ENCODE assay signal across 17 cellular contexts in genomic region chr1:64112281-64112680, GRCh38.
DNase-seq lines count a peak whose midpoint lies in the region; TF ChIP-seq lines count a peak whose summit lies in the region.
"Had no signal": no experiment of that assay in that cellular context is flagged by ENCODE, and none has a peak within 500 bp of the region (broad histone marks: within the 10 kb centered on the region; RNA-seq: fewer than 3 reads in every experiment).

No MANE protein-coding gene starts in this region.

- H3K27ac Mint-ChIP-seq in activated naive CD4-positive, alpha-beta T cell treated with anti-CD3 and anti-CD28 coated beads, Interleukin-2, amount 10 ng/mL, durations not matched to agents 7 days and 5 days = no peak overlapping the region
- H3K27ac Mint-ChIP-seq: activated CD8-positive, alpha-beta T cell treated with anti-CD3 and anti-CD28 coated beads, Interleukin-2, amount 10 ng/mL, durations not matched to agents 7 days and 5 days had no signal

- TF ChIP-seq CTCF in BJ (IDR thresholded peaks at IDR 0.05; ENCODE audit: insufficient read depth, low read depth, low read length) = no peak
- TF ChIP-seq CTCF in mammary epithelial cell (conservative IDR thresholded peaks at IDR 0.05 in 1 of 2, IDR thresholded peaks at IDR 0.05 in 1 of 2; ENCODE audit: extremely low read depth in 1 of 2, insufficient read depth in 1 of 2, low read depth in 1 of 2, low read length in 2 of 2) = no peak
- TF ChIP-seq CTCF in kidney epithelial cell (IDR thresholded peaks at IDR 0.05; ENCODE audit: insufficient read depth, low read length, poor library complexity, severe bottlenecking) = no peak

- H3K27me3 ChIP-seq in BJ (ENCODE audit: control insufficient read depth, insufficient read depth, low read length) (no peaks in the 10 kb centered on the region), mammary epithelial cell (ENCODE audit: insufficient read depth, low read length) (no peaks in the 10 kb centered on the region), kidney epithelial cell (ENCODE audit: control insufficient read depth, insufficient read depth, low read length) (no peaks in the 10 kb centered on the region)
- H3K27me3 ChIP-seq: BLaER1 had no signal

- no peaks in the 10 kb centered on the region for H4K20me1 ChIP-seq in mammary epithelial cell (ENCODE audit: insufficient read depth, low read length)
- H4K20me1 ChIP-seq: BLaER1 had no signal

- H3K36me3 ChIP-seq in BJ (ENCODE audit: control insufficient read depth, insufficient read depth, low read length) = no peaks in the 10 kb centered on the region
- no peaks in the 10 kb centered on the region for H3K36me3 ChIP-seq in mammary epithelial cell (ENCODE audit: insufficient read depth, low read length)
- no peaks in the 10 kb centered on the region for H3K36me3 ChIP-seq in kidney epithelial cell (ENCODE audit: control insufficient read depth, insufficient read depth, low read length)
- H3K36me3 ChIP-seq: BLaER1 had no signal

- H3K4me1 Mint-ChIP-seq in activated naive CD4-positive, alpha-beta T cell treated with anti-CD3 and anti-CD28 coated beads, Interleukin-2, amount 10 ng/mL, durations not matched to agents 7 days and 5 days = no peaks in the 10 kb centered on the region

- POLR2A ChIA-PET in BJ (lab: Charles Lee) = no interaction called here

- no peak overlapping the region for H3K9ac ChIP-seq in mammary epithelial cell (ENCODE audit: insufficient read depth, low read length)
- H3K9ac ChIP-seq: BLaER1 had no signal

- H3K27me3 Mint-ChIP-seq in activated naive CD4-positive, alpha-beta T cell treated with anti-CD3 and anti-CD28 coated beads, Interleukin-2, amount 10 ng/mL, durations not matched to agents 7 days and 5 days = no peaks in the 10 kb centered on the region

- in situ Hi-C loops in mammary epithelial cell (cut with MboI; ENCODE audit: low sequenced_read_pairs in 2 of 2) = no loop called here

- CTCF ChIA-PET in BJ (lab: Yijun Ruan, JAX) = interaction anchor here (1.0 to 1.6 kb wide), 2 partner anchors 421 to 438 kb away, joined by 3 to 5 read pairs; no protein-coding TSS in a partner anchor
- CTCF ChIA-PET in mammary epithelial cell (lab: Charles Lee; ENCODE audit: low non-redundant PET) = interaction anchor here (0.6 to 1.2 kb wide), 3 partner anchors 20 to 24 kb away, joined by 3 to 5 read pairs (median 5); no protein-coding TSS in a partner anchor
- CTCF ChIA-PET in activated naive CD4-positive, alpha-beta T cell treated with anti-CD3 and anti-CD28 coated beads, Interleukin-2, amount 10 ng/mL, durations not matched to agents 7 days and 5 days (lab: Charles Lee) = no interaction called here

- dilution Hi-C loops in mammary epithelial cell (cut with HindIII; ENCODE audit: low sequenced_read_pairs) = no loop called here

- H3K79me2 ChIP-seq in mammary epithelial cell (ENCODE audit: insufficient read depth, low read length) = no peaks in the 10 kb centered on the region

- no peaks in the 10 kb centered on the region for H3K9me3 Mint-ChIP-seq in activated naive CD4-positive, alpha-beta T cell treated with anti-CD3 and anti-CD28 coated beads, Interleukin-2, amount 10 ng/mL, durations not matched to agents 7 days and 5 days

- WGBS in mammary epithelial cell (ENCODE audit: low coverage, missing lambda C conversion rate) = 0% methylated on average over 2 of the region's 2 CpGs

- no peak overlapping the region for H3K4me3 Mint-ChIP-seq in activated naive CD4-positive, alpha-beta T cell treated with anti-CD3 and anti-CD28 coated beads, Interleukin-2, amount 10 ng/mL, durations not matched to agents 7 days and 5 days
- H3K4me3 Mint-ChIP-seq: activated CD8-positive, alpha-beta T cell treated with anti-CD3 and anti-CD28 coated beads, Interleukin-2, amount 10 ng/mL, durations not matched to agents 7 days and 5 days had no signal

- DNase-seq in BJ (ENCODE audit: low read depth) (peak; percentile 36), mammary epithelial cell (peak; percentile 98), kidney epithelial cell (ENCODE audit: low read depth) (peak; percentile 72), NCI-H2107 (lab: John Stamatoyannopoulos, UW) (no peak), iPS-NIHi11 (ENCODE audit: low spot score) (no peak)
- peak; percentile 8 for DNase-seq in Jurkat, Clone E6-1 (ENCODE audit: low read depth, low spot score)
- no peak for DNase-seq in activated naive CD4-positive, alpha-beta T cell treated with anti-CD3 and anti-CD28 coated beads, Interleukin-2, amount 50 U/mL, for 16 hours
- DNase-seq in activated naive CD4-positive, alpha-beta T cell treated with anti-CD3 and anti-CD28 coated beads, Interleukin-2, amount 10 ng/mL, durations not matched to agents 7 days and 5 days = no peak
- DNase-seq: activated CD8-positive, alpha-beta T cell treated with anti-CD3 and anti-CD28 coated beads, Interleukin-2, amount 10 ng/mL, durations not matched to agents 7 days and 5 days; activated effector memory CD4-positive, alpha-beta T cell treated with anti-CD3 and anti-CD28 coated beads, Interleukin-2, amount 50 U/mL, for 16 hours; cerebellar nuclear complex; DND-41; NCI-H1092; NCI-H446 treated with DMSO at 0.1 percent for 48 hours; psoas muscle; stimulated activated CD4-positive, alpha-beta T cell treated with anti-CD3 and anti-CD28 coated beads, Interleukin-2, amount 100 ng/mL, for 48 hours had no signal

- H3K36me3 Mint-ChIP-seq in activated naive CD4-positive, alpha-beta T cell treated with anti-CD3 and anti-CD28 coated beads, Interleukin-2, amount 10 ng/mL, durations not matched to agents 7 days and 5 days = no peaks in the 10 kb centered on the region

- no peak overlapping the region for H3K4me2 ChIP-seq in mammary epithelial cell (ENCODE audit: insufficient read depth, low read depth, low read length)
- H3K4me2 ChIP-seq: BLaER1 had no signal

- H3K4me1 ChIP-seq in mammary epithelial cell (ENCODE audit: insufficient read depth, low read length) = peaks cover 39% of the 10 kb centered on the region
- H3K4me1 ChIP-seq: BLaER1, psoas muscle had no signal

- peak overlapping the region; percentile 42 for H2AFZ ChIP-seq in mammary epithelial cell (ENCODE audit: low read depth, low read length)

- H3K9me3 ChIP-seq in mammary epithelial cell (replicated peaks; ENCODE audit: insufficient read depth, low read length) = no peaks in the 10 kb centered on the region
- H3K9me3 ChIP-seq: BLaER1, psoas muscle had no signal

- H3K4me3 ChIP-seq in BJ (ENCODE audit: low read depth, low read length) = no peak overlapping the region
- H3K4me3 ChIP-seq in Jurkat, Clone E6-1 (ENCODE audit: low read length) = no peak overlapping the region
- no peak overlapping the region for H3K4me3 ChIP-seq in mammary epithelial cell (replicated peaks in 1 of 3; ENCODE audit: insufficient read depth in 1 of 3, low read depth in 2 of 3, low read length in 3 of 3)
- H3K4me3 ChIP-seq in kidney epithelial cell (ENCODE audit: low read depth, low read length) = no peak overlapping the region
- H3K4me3 ChIP-seq: BLaER1, psoas muscle had no signal

- intact Hi-C loops in mammary epithelial cell (cut with micrococcal nuclease) = loop anchor here (1.0 to 5.0 kb wide), 2 partner anchors 30 to 70 kb away; no protein-coding TSS in a partner anchor

- BruUV-seq in mammary epithelial cell (replicated peaks; lab: Mats Ljungman, UMichigan) = no TSS peak

- peak overlapping the region; percentile 93 for H3K27ac ChIP-seq in mammary epithelial cell (ENCODE audit: insufficient read depth, low read depth, low read length)
- H3K27ac ChIP-seq: BLaER1, psoas muscle had no signal

Comparison
In these comparisons a context has a peak if more than half of its experiments do, and no peak if none do; other contexts are left out.
1. DNase-seq: peak in BJ (single experiment), Jurkat, Clone E6-1 (single experiment), mammary epithelial cell (single experiment) and kidney epithelial cell (single experiment); none in NCI-H2107 (single experiment), iPS-NIHi11 (single experiment), activated naive CD4-positive, alpha-beta T cell treated with anti-CD3 and anti-CD28 coated beads, Interleukin-2, amount 50 U/mL, for 16 hours (single experiment) and activated naive CD4-positive, alpha-beta T cell treated with anti-CD3 and anti-CD28 coated beads, Interleukin-2, amount 10 ng/mL, durations not matched to agents 7 days and 5 days (single experiment).